In the genomic region with DNA sequence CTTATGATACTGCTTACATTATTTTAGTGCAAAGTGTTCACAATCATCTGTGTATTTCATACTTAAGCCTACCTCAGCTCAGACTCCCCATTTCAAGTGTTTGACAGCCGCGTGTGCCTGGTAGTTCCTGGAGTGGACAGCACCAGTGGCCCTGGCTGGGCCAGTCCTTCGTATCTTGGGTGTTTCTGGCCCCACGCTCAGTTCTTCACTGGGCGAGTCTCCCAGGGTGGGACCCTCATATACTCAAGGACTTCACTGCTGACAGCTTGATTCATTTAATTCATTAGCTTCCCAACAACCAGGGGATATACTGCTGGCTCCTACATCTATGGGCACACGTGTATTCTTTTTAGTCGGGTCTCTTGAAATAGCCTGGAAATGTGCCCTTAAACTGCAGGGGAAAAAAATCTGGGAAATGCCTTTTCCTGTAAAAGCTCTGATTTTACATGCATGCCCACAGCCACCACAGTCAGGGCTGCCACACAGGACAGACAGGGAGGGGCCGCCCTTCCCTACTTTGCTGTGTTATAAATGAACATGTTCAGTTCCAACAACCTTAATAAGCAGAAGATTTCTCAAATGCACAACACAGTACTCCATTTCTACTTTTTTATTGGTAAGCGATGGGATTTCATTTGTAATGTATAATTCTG, we compare ENCODE assay signal across 23 cellular contexts.
"Had no signal": no experiment of that assay in that cellular context is flagged by ENCODE, and none has a peak within 500 bp of the region (broad histone marks: within the 10 kb centered on the region; RNA-seq: fewer than 3 reads in every experiment).

No MANE protein-coding gene starts in this region.

- H3K4me3 ChIP-seq: dorsolateral prefrontal cortex, esophagus squamous epithelium, gastroesophageal sphincter, left lung, lower lobe of right lung, psoas muscle, sigmoid colon, suprapubic skin, thyroid gland had no signal

- DNase-seq: cortex of kidney; dorsolateral prefrontal cortex; effector memory CD4-positive, alpha-beta T cell; esophagus squamous epithelium; foreskin fibroblast; glutamatergic neuron; islet precursor cell; left lung; lower lobe of right lung; midbrain; naive B cell; nephron progenitor cell; psoas muscle; retina; sigmoid colon; small intestine; stimulated activated CD4-positive, alpha-beta T cell treated with anti-CD3 and anti-CD28 coated beads, Interleukin-2, amount 100 ng/mL, for 48 hours; stimulated activated naive CD4-positive, alpha-beta T cell treated with Interleukin-2 at 50 U/mL for 16 hours; thyroid gland had no signal

- H3K36me3 ChIP-seq: esophagus squamous epithelium, gastroesophageal sphincter, left lung, lower lobe of right lung, sigmoid colon, suprapubic skin, thyroid gland had no signal

- H3K27ac ChIP-seq: dorsolateral prefrontal cortex, gastroesophageal sphincter, left lung, lower lobe of right lung, psoas muscle, sigmoid colon, suprapubic skin, thyroid gland had no signal

- H3K36me3 Mint-ChIP-seq: type B pancreatic cell had no signal

- H3K27me3 Mint-ChIP-seq: memory B cell, naive B cell, type B pancreatic cell had no signal

- ATAC-seq: gastroesophageal sphincter, left lung, lower lobe of right lung, psoas muscle had no signal

- H3K27ac Mint-ChIP-seq: memory B cell, nephron progenitor cell, type B pancreatic cell had no signal

- H3K27me3 ChIP-seq: dorsolateral prefrontal cortex, esophagus squamous epithelium, gastroesophageal sphincter, left lung, sigmoid colon, suprapubic skin, thyroid gland had no signal

- H3K4me3 Mint-ChIP-seq: memory B cell, nephron progenitor cell, type B pancreatic cell had no signal

- H3K9me3 ChIP-seq: esophagus squamous epithelium, gastroesophageal sphincter, left lung, lower lobe of right lung, psoas muscle, sigmoid colon, suprapubic skin, thyroid gland had no signal

- H3K9me3 Mint-ChIP-seq: memory B cell, naive B cell, nephron progenitor cell, type B pancreatic cell had no signal

- H3K4me1 ChIP-seq: gastroesophageal sphincter, left lung, psoas muscle, thyroid gland had no signal
